ENCODE assay signal across 1 cellular context in the genomic region with DNA sequence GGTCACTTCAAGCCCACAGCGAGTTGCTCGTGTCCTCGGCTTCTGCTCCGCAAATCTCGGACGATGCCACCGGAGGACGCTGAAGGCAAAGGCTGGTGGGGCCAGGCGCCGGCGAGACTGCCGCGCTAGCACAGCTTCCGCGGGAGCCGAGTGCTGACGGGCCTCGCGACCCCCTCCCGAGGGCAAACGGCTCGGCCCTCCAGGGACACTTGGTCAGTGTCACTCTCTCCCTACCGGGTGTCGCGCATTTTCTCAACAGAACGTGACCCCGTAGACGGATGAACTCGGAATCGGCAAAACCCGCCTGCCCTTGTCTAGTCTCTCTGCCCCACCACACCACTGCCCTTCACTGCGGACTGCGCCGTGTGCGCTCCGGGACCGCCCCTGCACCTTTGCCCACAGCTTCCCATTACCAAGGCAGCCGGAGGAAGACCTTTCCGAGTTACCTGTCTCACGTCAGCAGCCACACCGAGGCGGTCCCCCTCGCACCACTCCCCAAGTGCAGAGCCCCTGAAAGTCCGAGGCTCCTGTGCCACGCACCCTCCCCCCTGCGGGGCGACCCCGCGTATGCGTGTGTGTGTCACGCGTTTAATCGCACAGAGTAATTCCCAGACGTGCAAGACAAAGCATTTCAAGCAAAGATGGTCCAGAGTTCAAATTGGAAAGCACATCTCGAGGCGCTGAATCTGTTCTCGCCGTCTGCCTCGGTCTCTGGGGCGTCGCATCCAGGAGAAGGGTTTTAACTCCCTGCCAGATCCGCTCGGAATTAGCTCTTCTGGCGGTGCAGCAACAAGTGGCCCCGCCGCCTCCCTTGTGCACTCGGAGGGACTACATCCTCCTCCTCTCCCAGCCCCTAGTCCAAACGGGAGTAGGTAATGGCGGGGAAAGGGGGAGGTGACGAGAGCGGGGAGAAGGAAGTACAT.
TF ChIP-seq lines count a peak whose summit lies in the region.

No MANE protein-coding gene starts in this region.

TF ChIP-seq in A549, 52 proteins besides CTCF, POLR2A, EP300 and RAD21 (continued from another document):
- TF ChIP-seq, protein P1, sequence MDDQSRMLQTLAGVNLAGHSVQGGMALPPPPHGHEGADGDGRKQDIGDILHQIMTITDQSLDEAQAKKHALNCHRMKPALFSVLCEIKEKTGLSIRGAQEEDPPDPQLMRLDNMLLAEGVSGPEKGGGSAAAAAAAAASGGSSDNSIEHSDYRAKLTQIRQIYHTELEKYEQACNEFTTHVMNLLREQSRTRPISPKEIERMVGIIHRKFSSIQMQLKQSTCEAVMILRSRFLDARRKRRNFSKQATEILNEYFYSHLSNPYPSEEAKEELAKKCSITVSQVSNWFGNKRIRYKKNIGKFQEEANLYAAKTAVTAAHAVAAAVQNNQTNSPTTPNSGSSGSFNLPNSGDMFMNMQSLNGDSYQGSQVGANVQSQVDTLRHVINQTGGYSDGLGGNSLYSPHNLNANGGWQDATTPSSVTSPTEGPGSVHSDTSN (IDR thresholded peaks at IDR 0.05), result no peak
- TF ChIP-seq E2F6 (IDR thresholded peaks at IDR 0.05; ENCODE audit: borderline replicate concordance, low read depth) (peak; percentile 18; the same call in 1 of the 2 replicates), HEYL (CRISPR knock-in tag; IDR thresholded peaks at IDR 0.05) (no peak), FOSB (CRISPR knock-in tag; IDR thresholded peaks at IDR 0.05) (no peak; the same call in 1 of the 2 replicates), KDM1A (IDR thresholded peaks at IDR 0.05; ENCODE audit: low read depth) (no peak), ESRRA (IDR thresholded peaks at IDR 0.05; ENCODE audit: borderline replicate concordance, low read length) (no peak), ATOH8 (CRISPR knock-in tag; IDR thresholded peaks at IDR 0.05; ENCODE audit: low read depth) (no peak), CBX2 (IDR thresholded peaks at IDR 0.05; ENCODE audit: borderline replicate concordance, low read depth) (no peak), GATA3 (IDR thresholded peaks at IDR 0.05; ENCODE audit: borderline replicate concordance) (peak; percentile 32; the same call in 1 of the 2 replicates), NFE2L2 (conservative IDR thresholded peaks at IDR 0.05; ENCODE audit: low read length) (no peak), PHF8 (IDR thresholded peaks at IDR 0.05; ENCODE audit: borderline replicate concordance, low read depth) (no peak), RNF2 (IDR thresholded peaks at IDR 0.05; ENCODE audit: borderline replicate concordance, low read depth) (no peak), ZFP36 (IDR thresholded peaks at IDR 0.05; ENCODE audit: borderline replicate concordance, partially characterized antibody) (no peak)
- TF ChIP-seq, protein P2, sequence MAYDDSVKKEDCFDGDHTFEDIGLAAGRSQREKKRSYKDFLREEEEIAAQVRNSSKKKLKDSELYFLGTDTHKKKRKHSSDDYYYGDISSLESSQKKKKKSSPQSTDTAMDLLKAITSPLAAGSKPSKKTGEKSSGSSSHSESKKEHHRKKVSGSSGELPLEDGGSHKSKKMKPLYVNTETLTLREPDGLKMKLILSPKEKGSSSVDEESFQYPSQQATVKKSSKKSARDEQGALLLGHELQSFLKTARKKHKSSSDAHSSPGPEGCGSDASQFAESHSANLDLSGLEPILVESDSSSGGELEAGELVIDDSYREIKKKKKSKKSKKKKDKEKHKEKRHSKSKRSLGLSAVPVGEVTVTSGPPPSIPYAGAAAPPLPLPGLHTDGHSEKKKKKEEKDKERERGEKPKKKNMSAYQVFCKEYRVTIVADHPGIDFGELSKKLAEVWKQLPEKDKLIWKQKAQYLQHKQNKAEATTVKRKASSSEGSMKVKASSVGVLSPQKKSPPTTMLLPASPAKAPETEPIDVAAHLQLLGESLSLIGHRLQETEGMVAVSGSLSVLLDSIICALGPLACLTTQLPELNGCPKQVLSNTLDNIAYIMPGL (CRISPR knock-in tag; IDR thresholded peaks at IDR 0.05; ENCODE audit: borderline replicate concordance), result no peak
- TF ChIP-seq, protein P3, sequence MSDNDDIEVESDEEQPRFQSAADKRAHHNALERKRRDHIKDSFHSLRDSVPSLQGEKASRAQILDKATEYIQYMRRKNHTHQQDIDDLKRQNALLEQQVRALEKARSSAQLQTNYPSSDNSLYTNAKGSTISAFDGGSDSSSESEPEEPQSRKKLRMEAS (IDR thresholded peaks at IDR 0.05), result peak; percentile 53
